13 cellular contexts compared by ENCODE assay signal in the genomic region with DNA sequence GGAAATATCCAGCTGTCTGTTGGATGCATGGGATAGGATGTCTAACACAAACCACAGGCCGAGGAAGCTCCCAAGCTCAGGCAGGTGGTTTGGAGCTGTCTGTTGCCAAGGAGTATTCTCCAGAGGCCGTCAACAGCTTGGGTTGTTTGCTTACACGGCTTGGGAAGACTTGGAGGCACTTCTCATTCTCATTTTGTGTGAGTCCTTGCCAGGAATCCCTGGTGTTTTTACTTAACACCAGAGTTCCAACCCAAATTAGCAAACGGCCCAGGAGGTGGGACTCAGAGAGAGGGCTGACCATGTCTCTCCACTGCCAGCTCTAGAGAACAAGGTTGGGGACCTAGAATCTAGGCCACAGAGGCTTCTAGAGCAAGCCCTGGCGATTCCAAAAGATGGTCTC.
DNase-seq lines count a peak whose midpoint lies in the region; ATAC-seq and TF ChIP-seq lines count a peak whose summit lies in the region.
"Had no signal": no experiment of that assay in that cellular context is flagged by ENCODE, and none has a peak within 500 bp of the region (broad histone marks: within the 10 kb centered on the region; RNA-seq: fewer than 3 reads in every experiment).

No MANE protein-coding gene starts in this region.

- TF ChIP-seq CTCF in ascending aorta (IDR thresholded peaks at IDR 0.05) (no peak), left ventricle myocardium inferior (IDR thresholded peaks at IDR 0.05; ENCODE audit: borderline replicate concordance) (no peak), stomach (IDR thresholded peaks at IDR 0.05) (no peak)

- no peaks in the 10 kb centered on the region for H3K9me2 ChIP-seq in Karpas-422 (replicated peaks; ENCODE audit: insufficient read depth, low read length)

- H2AFZ ChIP-seq in Karpas-422 (ENCODE audit: low read length): no peak overlapping the region

- ATAC-seq in GM18858 (IDR thresholded peaks at IDR 0.05; ENCODE audit: unreplicated experiment): no peak
- ATAC-seq: activated CD8-positive, alpha-beta T cell treated with anti-CD3 and anti-CD28 coated beads for 36 hours; natural killer cell treated with Interleukin-12 subunit alpha and Interleukin-12 subunit beta and Interleukin-15 and Interleukin-18, amount 100 ng/mL, for 72 hours; T-cell had no signal

- DNase-seq in NCI-H187 treated with DMSO at 0.1 percent for 48 hours (lab: John Stamatoyannopoulos, UW) (peak; percentile 88), ascending aorta (ENCODE audit: low spot score in 2 of 2) (no peak), left ventricle myocardium inferior (peak; percentile 43), stomach (no peak), NOMO-1 treated with DMSO at 0.1 percent for 48 hours (lab: John Stamatoyannopoulos, UW; ENCODE audit: unreplicated experiment) (no peak), Karpas-422 (no peak), NCI-H2029 (lab: John Stamatoyannopoulos, UW) (no peak)
- DNase-seq: activated CD8-positive, alpha-beta T cell treated with anti-CD3 and anti-CD28 coated beads for 36 hours; endodermal cell; T-cell had no signal

- H3K4me3 ChIP-seq in ascending aorta (no peak overlapping the region), left ventricle myocardium inferior (no peak overlapping the region), stomach (no peak overlapping the region), Karpas-422 (ENCODE audit: low read length) (no peak overlapping the region)
- H3K4me3 ChIP-seq: HAP-1 had no signal

- H4K20me1 ChIP-seq in Karpas-422 (ENCODE audit: insufficient read depth, low read depth, low read length): no peaks in the 10 kb centered on the region

- H3K9me3 ChIP-seq in ascending aorta: no peaks in the 10 kb centered on the region
- no peaks in the 10 kb centered on the region for H3K9me3 ChIP-seq in left ventricle myocardium inferior (replicated peaks)
- no peaks in the 10 kb centered on the region for H3K9me3 ChIP-seq in stomach
- no peaks in the 10 kb centered on the region for H3K9me3 ChIP-seq in Karpas-422 (ENCODE audit: low read length)
- H3K9me3 ChIP-seq: HAP-1 had no signal

- H3K36me3 ChIP-seq in ascending aorta (no peaks in the 10 kb centered on the region), left ventricle myocardium inferior (no peaks in the 10 kb centered on the region), stomach (no peaks in the 10 kb centered on the region), Karpas-422 (ENCODE audit: insufficient read depth, low read length) (no peaks in the 10 kb centered on the region)
- H3K36me3 ChIP-seq: HAP-1 had no signal

- no peak overlapping the region for H3K9ac ChIP-seq in Karpas-422 (ENCODE audit: low read length)

- intact Hi-C loops in ascending aorta (cut with DNase I) (no loop called here), left ventricle myocardium inferior (cut with micrococcal nuclease) (no loop called here), stomach (cut with DNase I; ENCODE audit: low total_unique reads) (no loop called here)

- no peaks in the 10 kb centered on the region for H3K79me2 ChIP-seq in Karpas-422 (ENCODE audit: low read length)

- peak overlapping the region; percentile 26 to 62 for H3K27ac ChIP-seq in ascending aorta
- H3K27ac ChIP-seq in left ventricle myocardium inferior (replicated peaks): peak overlapping the region; percentile 74
- H3K27ac ChIP-seq in stomach: peak overlapping the region in 4 of 5 donors; percentile 29 to 70 (median 32)
- H3K27ac ChIP-seq in Karpas-422 (ENCODE audit: low read length): no peak overlapping the region

- TF ChIP-seq POLR2A in stomach (IDR thresholded peaks at IDR 0.05): no peak

- H3K4me1 ChIP-seq in ascending aorta (peaks cover 0 to 8% of the 10 kb centered on the region in 2 donors), left ventricle myocardium inferior (peaks cover 13% of the 10 kb centered on the region), stomach (peaks cover 13 to 45% (median 27%) of the 10 kb centered on the region in 4 donors), Karpas-422 (ENCODE audit: low read length) (no peaks in the 10 kb centered on the region)
- H3K4me1 ChIP-seq: HAP-1 had no signal

- no peaks in the 10 kb centered on the region for H3K27me3 ChIP-seq in ascending aorta
- no peaks in the 10 kb centered on the region for H3K27me3 ChIP-seq in left ventricle myocardium inferior (ENCODE audit: low read depth)
- no peaks in the 10 kb centered on the region for H3K27me3 ChIP-seq in stomach
- no peaks in the 10 kb centered on the region for H3K27me3 ChIP-seq in Karpas-422 (ENCODE audit: low read length)

- TF ChIP-seq EP300 in stomach (IDR thresholded peaks at IDR 0.05): no peak

- H3K4me2 ChIP-seq in Karpas-422 (ENCODE audit: low read depth, low read length, poor library complexity, severe bottlenecking): no peak overlapping the region

- 66 to 86% (median 73%) methylated on average over 5 of the region's 5 CpGs for whole genome bisulfite sequencing in stomach, 5 donors

Comparison
In these comparisons a context has a peak if more than half of its experiments do, and no peak if none do; other contexts are left out.
1. DNase-seq: peak in NCI-H187 treated with DMSO at 0.1 percent for 48 hours (single experiment) and left ventricle myocardium inferior (single experiment); none in ascending aorta (0 of 2), stomach (single experiment), NOMO-1 treated with DMSO at 0.1 percent for 48 hours (single experiment), Karpas-422 (single experiment) and NCI-H2029 (single experiment).